ENCODE assay signal across 11 cellular contexts in genomic region chr1:8370046-8370881, GRCh38. TPM values are rescaled to one million over a fixed set of nuclear protein-coding genes. Genes with fewer than 3 reads are reported as not detected.
DNase-seq lines count a peak whose midpoint lies in the region; ATAC-seq and TF ChIP-seq lines count a peak whose summit lies in the region.
"Had no signal": no experiment of that assay in that cellular context is flagged by ENCODE, and none has a peak within 500 bp of the region (broad histone marks: within the 10 kb centered on the region; RNA-seq: fewer than 3 reads in every experiment).

No MANE protein-coding gene starts in this region.

- no peak overlapping the region for H3K9ac ChIP-seq in BLaER1 treated with 17β-estradiol and CSF1 and Interleukin-3, amounts not matched to agents 10 nM and 100 nM
- H3K9ac ChIP-seq in duodenal mucosa (ENCODE audit: low read depth in 1 of 2, low read length in 2 of 2) = no peak overlapping the region

- peaks cover 0 to 5% (median 0%) of the 10 kb centered on the region in 11 experiments; a peak in 5 of 22 replicates for H3K9me3 ChIP-seq in BLaER1 treated with 17β-estradiol and CSF1 and Interleukin-3, amounts not matched to agents 10 nM and 100 nM (replicated peaks in 1 of 11)
- no peaks in the 10 kb centered on the region for H3K9me3 ChIP-seq in duodenal mucosa (ENCODE audit: control insufficient read depth in 1 of 2, low read length in 2 of 2)

- peaks cover 94 to 100% (median 100%) of the 10 kb centered on the region in 11 experiments for H4K20me1 ChIP-seq in BLaER1 treated with 17β-estradiol and CSF1 and Interleukin-3, amounts not matched to agents 10 nM and 100 nM

- H3K9me3 Mint-ChIP-seq in neural crest cell = no peaks in the 10 kb centered on the region

- peak; percentile 61 for DNase-seq in NCI-H146 treated with DMSO at 0.1 percent for 48 hours (lab: John Stamatoyannopoulos, UW; ENCODE audit: unreplicated experiment)
- DNase-seq in neural crest cell (ENCODE audit: low read depth, low spot score) = no peak
- DNase-seq in EL = no peak
- DNase-seq in effector CD8-positive, alpha-beta T cell (lab: John Stamatoyannopoulos, UW) = no peak
- no peak for DNase-seq in central memory CD4-positive, alpha-beta T cell
- DNase-seq: stimulated activated CD4-positive, alpha-beta T cell treated with anti-CD3 and anti-CD28 coated beads, Interleukin-4, amount 100 ng/mL, for 4 hours had no signal

- H3K27ac ChIP-seq in BLaER1 treated with 17β-estradiol and CSF1 and Interleukin-3, amounts not matched to agents 10 nM and 100 nM = no peak overlapping the region
- peak overlapping the region; percentile 16 for H3K27ac ChIP-seq in duodenal mucosa (ENCODE audit: low read depth, low read length)

- H3K4me1 Mint-ChIP-seq in neural crest cell = peaks cover 88% of the 10 kb centered on the region

- H3K27ac Mint-ChIP-seq in neural crest cell (ENCODE audit: unreplicated experiment) = peak overlapping the region; percentile 44

- no peak for TF ChIP-seq CTCF in neural crest cell (conservative IDR thresholded peaks at IDR 0.05)

- H3K36me3 Mint-ChIP-seq in neural crest cell (ENCODE audit: low read depth) = peaks cover 3% of the 10 kb centered on the region

- no peak for ATAC-seq in GM21381 (IDR thresholded peaks at IDR 0.05; ENCODE audit: unreplicated experiment)

- peaks cover 35 to 78% (median 57%) of the 10 kb centered on the region in 10 experiments for H3K4me1 ChIP-seq in BLaER1 treated with 17β-estradiol and CSF1 and Interleukin-3, amounts not matched to agents 10 nM and 100 nM
- H3K4me1 ChIP-seq in duodenal mucosa (ENCODE audit: control insufficient read depth in 1 of 2, insufficient read depth in 2 of 2, low read length in 2 of 2) = peaks cover 49 to 63% of the 10 kb centered on the region in 2 donors

- no peaks in the 10 kb centered on the region for H3K27me3 Mint-ChIP-seq in neural crest cell (ENCODE audit: low read depth)

- H3K36me3 ChIP-seq in BLaER1 treated with 17β-estradiol and CSF1 and Interleukin-3, amounts not matched to agents 10 nM and 100 nM = peaks cover 41 to 82% (median 59%) of the 10 kb centered on the region in 11 experiments
- peaks cover 0 to 36% of the 10 kb centered on the region in 2 donors for H3K36me3 ChIP-seq in duodenal mucosa (ENCODE audit: control insufficient read depth in 1 of 2, insufficient read depth in 2 of 2, low read length in 2 of 2)

- no peak overlapping the region for H3K4me3 ChIP-seq in BLaER1 treated with 17β-estradiol and CSF1 and Interleukin-3, amounts not matched to agents 10 nM and 100 nM
- H3K4me3 ChIP-seq in duodenal mucosa (ENCODE audit: low read depth in 1 of 2, low read length in 2 of 2) = no peak overlapping the region

- no peaks in the 10 kb centered on the region for H3K27me3 ChIP-seq in BLaER1 treated with 17β-estradiol and CSF1 and Interleukin-3, amounts not matched to agents 10 nM and 100 nM
- H3K27me3 ChIP-seq in duodenal mucosa (ENCODE audit: control insufficient read depth in 1 of 2, insufficient read depth in 2 of 2, low read length in 2 of 2) = no peaks in the 10 kb centered on the region

- peak overlapping the region; percentile 52 for H3K4me3 Mint-ChIP-seq in neural crest cell

- peak overlapping the region; percentile 31 to 65 (median 51); a peak in 16 of 22 replicates for H3K4me2 ChIP-seq in BLaER1 treated with 17β-estradiol and CSF1 and Interleukin-3, amounts not matched to agents 10 nM and 100 nM

RNA-seq across cellular contexts. Expression of gene SLC45A1, which starts 52.4 kb away (rescaled TPM):
- total RNA-seq in neural crest cell = 2.5 TPM in 2 replicates
- total RNA-seq: HT-29, SK-MEL-5 had no signal
